7 cellular contexts compared by ENCODE assay signal in the genomic region with DNA sequence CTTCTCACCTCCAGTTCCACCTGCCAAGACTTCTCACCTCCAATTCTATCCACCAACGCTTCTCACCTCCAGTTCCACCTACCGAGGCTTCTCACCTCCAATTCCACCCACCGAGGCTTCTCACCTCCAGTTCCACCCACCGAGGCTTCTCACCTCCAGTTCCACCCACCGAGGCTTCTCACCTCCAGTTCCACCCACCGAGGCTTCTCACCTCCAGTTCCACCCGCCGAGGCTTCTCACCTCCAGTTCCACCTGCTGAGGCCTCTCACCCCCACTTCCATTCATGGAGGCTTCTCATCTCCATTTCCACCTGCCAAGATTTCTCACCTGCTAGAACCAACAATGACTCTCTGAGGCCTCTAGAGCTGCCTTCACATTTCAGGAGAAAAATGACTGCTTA. TPM values are rescaled to one million over a fixed set of nuclear protein-coding genes. Genes with fewer than 3 reads are reported as not detected.
A peak's percentile ranks its signal among the peaks of the same experiment; 100 is the strongest.
DNase-seq lines count a peak whose midpoint lies in the region; ATAC-seq and TF ChIP-seq lines count a peak whose summit lies in the region.
"Not testable (repeated sequence)": the region's sequence is repeated elsewhere in the genome, so short reads cannot be mapped to it uniquely, and the experiment has no call there.

No MANE protein-coding gene starts in this region.

- TF ChIP-seq CTCF in CD8-positive, alpha-beta T cell (IDR thresholded peaks at IDR 0.05); osteocyte (IDR thresholded peaks at IDR 0.05): not testable (repeated sequence)

- DNase-seq in CD8-positive, alpha-beta T cell; immature natural killer cell; stimulated activated effector memory CD8-positive, alpha-beta T cell treated with anti-CD3 and anti-CD28 coated beads, Interleukin-12 subunit alpha, Interleukin-12 subunit beta, amount 100 ng/mL, for 72 hours (ENCODE audit: low spot score in 2 of 2): not testable (repeated sequence)
- DNase-seq in activated CD4-positive, CD25-positive, alpha-beta regulatory T cell treated with anti-CD3 and anti-CD28 coated beads, Interleukin-2, amount 50 U/mL, for 72 hours, result peak; percentile 5
- DNase-seq in activated T-cell treated with anti-CD3 and anti-CD28 coated beads, Interleukin-2, amount 50 U/mL, for 24 hours, result peak; percentile 20
- DNase-seq in activated naive CD8-positive, alpha-beta T cell treated with anti-CD3 and anti-CD28 coated beads, Interleukin-2, amount 10 ng/mL, durations not matched to agents 7 days and 5 days, result peak; percentile 7
- peak; percentile 51 for DNase-seq in osteocyte (ENCODE audit: extremely low spot score, unreplicated experiment)

- not testable (repeated sequence) for H3K4me1 Mint-ChIP-seq in CD8-positive, alpha-beta T cell (ENCODE audit: low read depth); activated naive CD8-positive, alpha-beta T cell treated with anti-CD3 and anti-CD28 coated beads, Interleukin-2, amount 10 ng/mL, durations not matched to agents 7 days and 5 days; osteocyte (ENCODE audit: unreplicated experiment)
- H3K4me1 Mint-ChIP-seq in activated T-cell treated with anti-CD3 and anti-CD28 coated beads, Interleukin-2, amount 50 U/mL, for 24 hours (ENCODE audit: low read depth), result peaks cover 29% of the 10 kb centered on the region
- H3K4me1 Mint-ChIP-seq in immature natural killer cell, result peaks cover 28 to 33% of the 10 kb centered on the region in 2 donors
- H3K4me1 Mint-ChIP-seq in stimulated activated effector memory CD8-positive, alpha-beta T cell treated with anti-CD3 and anti-CD28 coated beads, Interleukin-12 subunit alpha, Interleukin-12 subunit beta, amount 100 ng/mL, for 72 hours, result peaks cover 23% of the 10 kb centered on the region

- not testable (repeated sequence) for H3K4me3 Mint-ChIP-seq in CD8-positive, alpha-beta T cell; activated T-cell treated with anti-CD3 and anti-CD28 coated beads, Interleukin-2, amount 50 U/mL, for 24 hours; activated naive CD8-positive, alpha-beta T cell treated with anti-CD3 and anti-CD28 coated beads, Interleukin-2, amount 10 ng/mL, durations not matched to agents 7 days and 5 days; osteocyte (ENCODE audit: unreplicated experiment); stimulated activated effector memory CD8-positive, alpha-beta T cell treated with anti-CD3 and anti-CD28 coated beads, Interleukin-12 subunit alpha, Interleukin-12 subunit beta, amount 100 ng/mL, for 72 hours
- H3K4me3 Mint-ChIP-seq in immature natural killer cell, result peak overlapping the region in 3 of 5 donors; percentile 7 to 28 (median 9)

- H3K9me3 ChIP-seq in CD8-positive, alpha-beta T cell (ENCODE audit: low read length), result not testable (repeated sequence)

- not testable (repeated sequence) for ATAC-seq in CD8-positive, alpha-beta T cell; activated naive CD8-positive, alpha-beta T cell treated with anti-CD3 and anti-CD28 coated beads, Interleukin-2, amount 10 ng/mL, durations not matched to agents 7 days and 5 days (ENCODE audit: low read depth); stimulated activated effector memory CD8-positive, alpha-beta T cell treated with anti-CD3 and anti-CD28 coated beads, Interleukin-12 subunit alpha, Interleukin-12 subunit beta, amount 100 ng/mL, for 72 hours

- CTCF ChIA-PET in CD8-positive, alpha-beta T cell (lab: Charles Lee), result not testable (repeated sequence)

- H3K27me3 Mint-ChIP-seq in CD8-positive, alpha-beta T cell (ENCODE audit: low read depth); activated T-cell treated with anti-CD3 and anti-CD28 coated beads, Interleukin-2, amount 50 U/mL, for 24 hours; immature natural killer cell (ENCODE audit: low read depth in 3 of 3): not testable (repeated sequence)
- H3K27me3 Mint-ChIP-seq in activated naive CD8-positive, alpha-beta T cell treated with anti-CD3 and anti-CD28 coated beads, Interleukin-2, amount 10 ng/mL, durations not matched to agents 7 days and 5 days, result peaks cover 31% of the 10 kb centered on the region
- peaks cover 46% of the 10 kb centered on the region for H3K27me3 Mint-ChIP-seq in osteocyte (ENCODE audit: unreplicated experiment)

- not testable (repeated sequence) for H3K27me3 ChIP-seq in CD8-positive, alpha-beta T cell (ENCODE audit: insufficient read depth, low read length)

- H3K27ac Mint-ChIP-seq in CD8-positive, alpha-beta T cell, result peak overlapping the region; percentile 66
- H3K27ac Mint-ChIP-seq in activated T-cell treated with anti-CD3 and anti-CD28 coated beads, Interleukin-2, amount 50 U/mL, for 24 hours; activated naive CD8-positive, alpha-beta T cell treated with anti-CD3 and anti-CD28 coated beads, Interleukin-2, amount 10 ng/mL, durations not matched to agents 7 days and 5 days; osteocyte (ENCODE audit: unreplicated experiment): not testable (repeated sequence)
- peak overlapping the region; percentile 71 to 87 (median 74) for H3K27ac Mint-ChIP-seq in immature natural killer cell
- H3K27ac Mint-ChIP-seq in stimulated activated effector memory CD8-positive, alpha-beta T cell treated with anti-CD3 and anti-CD28 coated beads, Interleukin-12 subunit alpha, Interleukin-12 subunit beta, amount 100 ng/mL, for 72 hours, result peak overlapping the region; percentile 90

- H3K4me1 ChIP-seq in CD8-positive, alpha-beta T cell (ENCODE audit: insufficient read depth, low read length), result not testable (repeated sequence)

- not testable (repeated sequence) for H3K4me3 ChIP-seq in CD8-positive, alpha-beta T cell (ENCODE audit: low read depth, low read length)

- not testable (repeated sequence) for H3K36me3 Mint-ChIP-seq in CD8-positive, alpha-beta T cell; activated T-cell treated with anti-CD3 and anti-CD28 coated beads, Interleukin-2, amount 50 U/mL, for 24 hours (ENCODE audit: low read depth); activated naive CD8-positive, alpha-beta T cell treated with anti-CD3 and anti-CD28 coated beads, Interleukin-2, amount 10 ng/mL, durations not matched to agents 7 days and 5 days; immature natural killer cell; osteocyte (ENCODE audit: unreplicated experiment); stimulated activated effector memory CD8-positive, alpha-beta T cell treated with anti-CD3 and anti-CD28 coated beads, Interleukin-12 subunit alpha, Interleukin-12 subunit beta, amount 100 ng/mL, for 72 hours

- POLR2A ChIA-PET in CD8-positive, alpha-beta T cell (lab: Charles Lee), result interaction anchor here (1.3 kb wide), 1 partner anchor 40 kb away, joined by 4 read pairs; a partner anchor contains a TSS
- POLR2A ChIA-PET in activated naive CD8-positive, alpha-beta T cell treated with anti-CD3 and anti-CD28 coated beads, Interleukin-2, amount 10 ng/mL, durations not matched to agents 7 days and 5 days (lab: Charles Lee), result not testable (repeated sequence)

- H3K9me3 Mint-ChIP-seq in CD8-positive, alpha-beta T cell; activated T-cell treated with anti-CD3 and anti-CD28 coated beads, Interleukin-2, amount 50 U/mL, for 24 hours; activated naive CD8-positive, alpha-beta T cell treated with anti-CD3 and anti-CD28 coated beads, Interleukin-2, amount 10 ng/mL, durations not matched to agents 7 days and 5 days; immature natural killer cell; osteocyte (ENCODE audit: unreplicated experiment); stimulated activated effector memory CD8-positive, alpha-beta T cell treated with anti-CD3 and anti-CD28 coated beads, Interleukin-12 subunit alpha, Interleukin-12 subunit beta, amount 100 ng/mL, for 72 hours: not testable (repeated sequence)

- intact Hi-C loops in CD8-positive, alpha-beta T cell (cut with DNase I, micrococcal nuclease), result not testable (repeated sequence)

- not testable (repeated sequence) for H3K27ac ChIP-seq in CD8-positive, alpha-beta T cell (ENCODE audit: low read depth, low read length)

- H3K36me3 ChIP-seq in CD8-positive, alpha-beta T cell (ENCODE audit: insufficient read depth, low read length), result not testable (repeated sequence)

RNA-seq across cellular contexts. Expression of a gene that starts 40.0 kb away (rescaled TPM):
- 100 to 1,000 TPM; 157 to 162 TPM for total RNA-seq in CD8-positive, alpha-beta T cell
- 10 to 100 TPM; 42.0 to 43.8 TPM for total RNA-seq in activated naive CD8-positive, alpha-beta T cell treated with anti-CD3 and anti-CD28 coated beads, Interleukin-2, amount 10 ng/mL, durations not matched to agents 7 days and 5 days
- polyA plus RNA-seq in immature natural killer cell, result 10 to 100 TPM; 31.6 to 62.3 (median 59.0) TPM
- total RNA-seq in osteocyte, result 41.7 and 44.8 TPM in 2 replicates
